In genomic region chr6:135380793-135381192, GRCh38 we compare ENCODE assay signal across 27 cellular contexts.
"Had no signal": no experiment of that assay in that cellular context is flagged by ENCODE, and none has a peak within 500 bp of the region (broad histone marks: within the 10 kb centered on the region; RNA-seq: fewer than 3 reads in every experiment).

No MANE protein-coding gene starts in this region.

- H3K9me3 ChIP-seq: colonic mucosa, esophagus muscularis mucosa, esophagus squamous epithelium, gastrocnemius medialis, heart left ventricle, heart right ventricle had no signal

- H3K27ac ChIP-seq: colonic mucosa, coronary artery, dorsolateral prefrontal cortex, epithelial cell of prostate, esophagus muscularis mucosa, esophagus squamous epithelium, foreskin keratinocyte, gastrocnemius medialis, heart left ventricle, heart right ventricle had no signal

- DNase-seq: colonic mucosa; cortex of kidney; dermis blood vessel endothelial cell; dorsolateral prefrontal cortex; effector CD4-positive, alpha-beta T cell; effector CD8-positive, alpha-beta T cell; effector memory CD4-positive, alpha-beta T cell; effector memory CD8-positive, alpha-beta T cell; endodermal cell; erythroblast; esophagus squamous epithelium; foreskin fibroblast; foreskin keratinocyte; foreskin melanocyte; gastrocnemius medialis; glutamatergic neuron; head of caudate nucleus; heart left ventricle; heart right ventricle had no signal

- H3K4me3 ChIP-seq: colonic mucosa, coronary artery, dorsolateral prefrontal cortex, esophagus muscularis mucosa, esophagus squamous epithelium, gastrocnemius medialis, heart left ventricle, heart right ventricle had no signal

- H3K36me3 ChIP-seq: colonic mucosa, esophagus squamous epithelium, gastrocnemius medialis, heart left ventricle had no signal

- H3K27me3 ChIP-seq: colonic mucosa, dorsolateral prefrontal cortex, esophagus muscularis mucosa, esophagus squamous epithelium, foreskin keratinocyte, gastrocnemius medialis, heart left ventricle, heart right ventricle had no signal

- FAIRE-seq: colon, endometrium, endothelial cell of umbilical vein, frontal cortex had no signal

- H3K4me1 ChIP-seq: colonic mucosa, esophagus muscularis mucosa, esophagus squamous epithelium, foreskin keratinocyte, gastrocnemius medialis, heart left ventricle, heart right ventricle had no signal

- ATAC-seq: effector memory CD8-positive, alpha-beta T cell; esophagus mucosa; foreskin keratinocyte; gastrocnemius medialis; heart left ventricle; heart right ventricle had no signal
